16 cellular contexts compared by ENCODE assay signal in genomic region chr11:108561535-108561991, GRCh38. TPM values are rescaled to one million over a fixed set of nuclear protein-coding genes. Genes with fewer than 3 reads are reported as not detected.
DNase-seq lines count a peak whose midpoint lies in the region; FAIRE-seq and TF ChIP-seq lines count a peak whose summit lies in the region.
"Had no signal": no experiment of that assay in that cellular context is flagged by ENCODE, and none has a peak within 500 bp of the region (broad histone marks: within the 10 kb centered on the region; RNA-seq: fewer than 3 reads in every experiment).

No MANE protein-coding gene starts in this region.

- no peaks in the 10 kb centered on the region for H4K20me1 ChIP-seq in H1 (replicated peaks in 1 of 2; ENCODE audit: control insufficient read depth in 1 of 2, insufficient read depth in 2 of 2, low read length in 2 of 2)
- no peaks in the 10 kb centered on the region for H4K20me1 ChIP-seq in mammary epithelial cell (ENCODE audit: insufficient read depth, low read length)

- peak; percentile 19 for FAIRE-seq in H1 (lab: Jason Lieb, UNC)
- FAIRE-seq: A204.1 had no signal

- 84% methylated on average over 3 of the region's 3 CpGs; no CpG with 5 or more reads in 1 of the 2 experiments for WGBS in H1 (ENCODE audit: extremely low coverage in 1 of 2, insufficient coverage in 1 of 2, insufficient read length in 1 of 2, insufficient replicate concordance in 2 of 2, low coverage in 1 of 2, low lambda C conversion rate in 2 of 2, missing lambda C conversion rate in 1 of 2), 2 experiments
- WGBS in mesodermal cell (ENCODE audit: insufficient coverage in 2 of 2), 2 experiments = 92 to 100% methylated on average over 1 of the region's 3 CpGs
- WGBS in sigmoid colon, 2 donors = 61 to 88% methylated on average over 3 of the region's 3 CpGs
- WGBS in mammary epithelial cell (ENCODE audit: low coverage, missing lambda C conversion rate) = 38% methylated on average over 3 of the region's 3 CpGs

- H3K4ac ChIP-seq in H1 (replicated peaks; ENCODE audit: insufficient read length, low read depth, low read length) = no peak overlapping the region

- TF ChIP-seq POLR2A in H1 (IDR thresholded peaks at IDR 0.05; ENCODE audit: control extremely low read depth in 1 of 2, low read depth in 2 of 2, low read length in 2 of 2) = no peak
- no peak for TF ChIP-seq POLR2A in sigmoid colon (IDR thresholded peaks at IDR 0.05)

- CTCF ChIA-PET in H1 (lab: Charles Lee; ENCODE audit: partially characterized antibody) = no interaction called here
- CTCF ChIA-PET in mammary epithelial cell (lab: Charles Lee; ENCODE audit: low non-redundant PET) = no interaction called here

- no TSS peak for BruUV-seq in mammary epithelial cell (replicated peaks; lab: Mats Ljungman, UMichigan)

- H3K36me3 ChIP-seq in H1 (ENCODE audit: control insufficient read depth in 2 of 4, insufficient read depth in 4 of 4, low read length in 3 of 4) (no peaks in the 10 kb centered on the region), mesodermal cell (ENCODE audit: control insufficient read depth, insufficient read depth, low read length) (no peaks in the 10 kb centered on the region), sigmoid colon (no peaks in the 10 kb centered on the region), mammary epithelial cell (ENCODE audit: insufficient read depth, low read length) (no peaks in the 10 kb centered on the region)
- H3K36me3 ChIP-seq: gastroesophageal sphincter, thyroid gland, WERI-Rb-1 had no signal

- H3K56ac ChIP-seq in H1 (replicated peaks; ENCODE audit: insufficient read length, low read depth, low read length) = no peak overlapping the region

- no peak overlapping the region for H4K5ac ChIP-seq in H1 (ENCODE audit: insufficient read length, low read depth, low read length)

- in situ Hi-C loops in ACHN (cut with HindIII; ENCODE audit: low pct_ligation_motif_present, low pct_unique_long_range_greater_than_20kb, low sequenced_read_pairs) (no loop called here), mammary epithelial cell (cut with MboI; ENCODE audit: low sequenced_read_pairs in 2 of 2) (no loop called here)

- H3K14ac ChIP-seq in H1 (ENCODE audit: insufficient read length) = no peak overlapping the region

- H3K9me3 ChIP-seq in H1 (ENCODE audit: insufficient read depth in 2 of 2, low read depth in 1 of 2, low read length in 1 of 2) = no peaks in the 10 kb centered on the region
- H3K9me3 ChIP-seq in mesodermal cell (ENCODE audit: control insufficient read depth, low read length) = no peaks in the 10 kb centered on the region
- H3K9me3 ChIP-seq in sigmoid colon = no peaks in the 10 kb centered on the region
- no peaks in the 10 kb centered on the region for H3K9me3 ChIP-seq in mammary epithelial cell (replicated peaks; ENCODE audit: insufficient read depth, low read length)
- H3K9me3 ChIP-seq: gastroesophageal sphincter, thyroid gland had no signal

- H3K23ac ChIP-seq in H1 (ENCODE audit: insufficient read length) = no peak overlapping the region

- no peak for TF ChIP-seq RAD21 in H1 (IDR thresholded peaks at IDR 0.05 in 1 of 2, conservative IDR thresholded peaks at IDR 0.05 in 1 of 2; ENCODE audit: low read depth in 2 of 2, low read length in 2 of 2)

- H3K79me1 ChIP-seq in H1 (ENCODE audit: low read depth, low read length) = 0 out of 2 replicates have a peak, but pooled peaks cover 2% of the 10 kb centered on the region

- no peak overlapping the region for H2AK5ac ChIP-seq in H1 (ENCODE audit: low read depth, low read length)

- no peak overlapping the region for H2BK15ac ChIP-seq in H1 (ENCODE audit: low read length)

- TF ChIP-seq EP300 in H1 (IDR thresholded peaks at IDR 0.05; ENCODE audit: borderline replicate concordance in 1 of 2, low read depth in 2 of 2, low read length in 2 of 2) = no peak
- TF ChIP-seq EP300 in sigmoid colon (IDR thresholded peaks at IDR 0.05) = no peak

- intact Hi-C loops in sigmoid colon (cut with DNase I) (no loop called here), mammary epithelial cell (cut with micrococcal nuclease) (no loop called here)

- peak overlapping the region; percentile 17 for H4K91ac ChIP-seq in H1 (replicated peaks; ENCODE audit: insufficient read length, low read length)

- no peak overlapping the region for H2BK120ac ChIP-seq in H1 (replicated peaks; ENCODE audit: low read depth, low read length)

- H3K9ac ChIP-seq in H1 (replicated peaks in 1 of 4; ENCODE audit: extremely low read depth in 1 of 4, low read depth in 3 of 4, low read length in 3 of 4) (no peak overlapping the region), mammary epithelial cell (ENCODE audit: insufficient read depth, low read length) (no peak overlapping the region)

- H2BK5ac ChIP-seq in H1 (ENCODE audit: low read depth, low read length) = no peak overlapping the region

- H2AFZ ChIP-seq in H1 (ENCODE audit: low read length) = no peak overlapping the region
- H2AFZ ChIP-seq in mammary epithelial cell (ENCODE audit: low read depth, low read length) = no peak overlapping the region

- H3K27ac ChIP-seq in H1 (ENCODE audit: low read depth, low read length) (no peak overlapping the region), mesodermal cell (ENCODE audit: low read depth, low read length, severe bottlenecking) (peak overlapping the region; percentile 16), sigmoid colon (no peak overlapping the region), mammary epithelial cell (ENCODE audit: insufficient read depth, low read depth, low read length) (no peak overlapping the region)
- H3K27ac ChIP-seq: gastroesophageal sphincter, SK-N-MC, thyroid gland, WERI-Rb-1 had no signal

- no peaks in the 10 kb centered on the region for H3K27me3 ChIP-seq in H1 (replicated peaks in 1 of 4; ENCODE audit: control insufficient read depth in 3 of 4, extremely low read depth in 1 of 4, insufficient read depth in 3 of 4, low read length in 3 of 4)
- no peaks in the 10 kb centered on the region for H3K27me3 ChIP-seq in sigmoid colon
- H3K27me3 ChIP-seq in mammary epithelial cell (ENCODE audit: insufficient read depth, low read length) = no peaks in the 10 kb centered on the region
- H3K27me3 ChIP-seq: gastroesophageal sphincter, thyroid gland had no signal

- H4K8ac ChIP-seq in H1 (ENCODE audit: extremely low read depth, insufficient read depth, low read length) = no peak overlapping the region

- peak; percentile 17 for DNase-seq in ACHN
- DNase-seq in M059J (ENCODE audit: low read depth) = peak; percentile 80
- peak in 1 of 2 experiments; percentile 26 for DNase-seq in H1 (ENCODE audit: low read depth in 1 of 2, low spot score in 2 of 2)
- DNase-seq in sigmoid colon = no peak
- no peak for DNase-seq in mammary epithelial cell
- DNase-seq in H4 (ENCODE audit: low spot score) = no peak
- no peak for DNase-seq in activated gamma-delta T cell treated with Interleukin-2 at 50 U/mL for 16 hours
- DNase-seq: cortex of kidney, Karpas-422, NCI-H2107, thyroid gland, WERI-Rb-1 had no signal

- dilution Hi-C loops in mammary epithelial cell (cut with HindIII; ENCODE audit: low sequenced_read_pairs) = no loop called here

- no peak overlapping the region; the same call in 1 of the 2 replicates for H2BK12ac ChIP-seq in H1 (ENCODE audit: low read depth, low read length)

- no peaks in the 10 kb centered on the region for H3K23me2 ChIP-seq in H1 (ENCODE audit: low read depth, low read length)

- H3K79me2 ChIP-seq in H1 (ENCODE audit: control insufficient read depth in 1 of 2, insufficient read depth in 2 of 2, low read length in 2 of 2) (no peaks in the 10 kb centered on the region), mammary epithelial cell (ENCODE audit: insufficient read depth, low read length) (no peaks in the 10 kb centered on the region)

- no peaks in the 10 kb centered on the region for H3K4me1 ChIP-seq in H1 (replicated peaks in 1 of 4; ENCODE audit: control insufficient read depth in 3 of 4, insufficient read depth in 4 of 4, low read length in 3 of 4)
- H3K4me1 ChIP-seq in mesodermal cell (ENCODE audit: control insufficient read depth, insufficient read depth, low read length, poor library complexity, severe bottlenecking) = peaks cover 13% of the 10 kb centered on the region
- no peaks in the 10 kb centered on the region for H3K4me1 ChIP-seq in sigmoid colon
- peaks cover 27% of the 10 kb centered on the region for H3K4me1 ChIP-seq in mammary epithelial cell (ENCODE audit: insufficient read depth, low read length)

- H3K4me2 ChIP-seq in H1 (ENCODE audit: insufficient read depth in 1 of 2, low read depth in 2 of 2, low read length in 2 of 2) = no peak overlapping the region
- H3K4me2 ChIP-seq in mammary epithelial cell (ENCODE audit: insufficient read depth, low read depth, low read length) = no peak overlapping the region

- POLR2A ChIA-PET in H1 (lab: Charles Lee; ENCODE audit: partially characterized antibody) = no interaction called here

- H3K4me3 ChIP-seq in H1 (ENCODE audit: extremely low read depth in 1 of 4, insufficient read depth in 2 of 4, low read depth in 3 of 4, low read length in 4 of 4) (no peak overlapping the region), mesodermal cell (ENCODE audit: extremely low read depth, insufficient read depth, low read length, poor library complexity, severe bottlenecking) (no peak overlapping the region), sigmoid colon (no peak overlapping the region), mammary epithelial cell (replicated peaks in 1 of 3; ENCODE audit: insufficient read depth in 1 of 3, low read depth in 2 of 3, low read length in 3 of 3) (no peak overlapping the region)
- H3K4me3 ChIP-seq: gastroesophageal sphincter, SK-N-MC, thyroid gland had no signal

- no peak for TF ChIP-seq CTCF in H1 (IDR thresholded peaks at IDR 0.05; ENCODE audit: control extremely low read depth in 1 of 3, insufficient read depth in 1 of 3, low read depth in 1 of 3, low read length in 3 of 3)
- TF ChIP-seq CTCF in sigmoid colon (IDR thresholded peaks at IDR 0.05) = no peak
- TF ChIP-seq CTCF in mammary epithelial cell (conservative IDR thresholded peaks at IDR 0.05 in 1 of 2, IDR thresholded peaks at IDR 0.05 in 1 of 2; ENCODE audit: extremely low read depth in 1 of 2, insufficient read depth in 1 of 2, low read depth in 1 of 2, low read length in 2 of 2) = no peak

- no peak overlapping the region for H3K18ac ChIP-seq in H1 (ENCODE audit: extremely low read depth, low read length)

- no peak overlapping the region for H2BK20ac ChIP-seq in H1 (ENCODE audit: low read length)

RNA-seq across cellular contexts. Expression of gene EXPH5, which starts 32.0 kb away (rescaled TPM):
- 2.3 and 2.7 TPM in 2 replicates for total RNA-seq in M059J (2014; rRNA removed; shearing (Covaris generic))
- total RNA-seq in H1 (2021; fragmentation: NEBNext Ultra II Directional; extraction: Animal tissue kit (Norgen Biotek cat#: 25700)) = 11.5 and 11.9 TPM in 2 replicates
- polyA plus RNA-seq in H1 (2011; rRNA removed) (0.86 and 1.1 TPM in 2 replicates), sigmoid colon (1 to 10 TPM; 1.4 to 2.4 (median 2.3) TPM), mammary epithelial cell (2.8 TPM)
- polyA plus RNA-seq in H1 (2011; cell fraction: cytosol; rRNA removed) = 1.3 TPM
- polyA plus RNA-seq in H1 (2011; cell fraction: nucleus; rRNA removed) = 2.2 TPM
- 0.84 to 2.2 TPM (median 1.1 TPM) in 4 replicates for polyA plus RNA-seq in H1 (2012, experiment 1 of 2)
- polyA plus RNA-seq in H1 (2012, experiment 2 of 2) = 0.13 TPM
- polyA plus RNA-seq in H1 (2013, experiment 1 of 2) = 4.6 TPM
- 4.0 TPM for polyA plus RNA-seq in H1 (2013, experiment 2 of 2)
- 12.2 and 15.9 TPM in 2 replicates for polyA minus RNA-seq in H1 (2011; rRNA and poly(A)+ RNA removed)
- polyA minus RNA-seq in H1 (2011; cell fraction: cytosol; rRNA and poly(A)+ RNA removed) = 5.9 TPM
- polyA minus RNA-seq in H1 (2011; cell fraction: nucleus; rRNA and poly(A)+ RNA removed) = 19.7 TPM
- polyA plus RNA-seq in mesodermal cell (2013, experiment 1 of 2) = 0.66 TPM
- 0.46 TPM for polyA plus RNA-seq in mesodermal cell (2013, experiment 2 of 2)
- total RNA-seq in sigmoid colon (under 1 TPM; 0.36 to 0.55 (median 0.52) TPM), mammary epithelial cell (10 to 100 TPM; 17.0 to 27.7 TPM)
- 17.1 TPM for polyA minus RNA-seq in mammary epithelial cell
- total RNA-seq in H4 (2014; rRNA removed; shearing (Covaris generic)) = 0.49 and 2.1 TPM in 2 replicates

Comparison
In these comparisons a context has a peak if more than half of its experiments do, and no peak if none do; other contexts are left out.
1. DNase-seq: peak in ACHN (single experiment) and M059J (single experiment); none in sigmoid colon (single experiment), mammary epithelial cell (single experiment), H4 (single experiment) and activated gamma-delta T cell treated with Interleukin-2 at 50 U/mL for 16 hours (single experiment).